In the genomic region with DNA sequence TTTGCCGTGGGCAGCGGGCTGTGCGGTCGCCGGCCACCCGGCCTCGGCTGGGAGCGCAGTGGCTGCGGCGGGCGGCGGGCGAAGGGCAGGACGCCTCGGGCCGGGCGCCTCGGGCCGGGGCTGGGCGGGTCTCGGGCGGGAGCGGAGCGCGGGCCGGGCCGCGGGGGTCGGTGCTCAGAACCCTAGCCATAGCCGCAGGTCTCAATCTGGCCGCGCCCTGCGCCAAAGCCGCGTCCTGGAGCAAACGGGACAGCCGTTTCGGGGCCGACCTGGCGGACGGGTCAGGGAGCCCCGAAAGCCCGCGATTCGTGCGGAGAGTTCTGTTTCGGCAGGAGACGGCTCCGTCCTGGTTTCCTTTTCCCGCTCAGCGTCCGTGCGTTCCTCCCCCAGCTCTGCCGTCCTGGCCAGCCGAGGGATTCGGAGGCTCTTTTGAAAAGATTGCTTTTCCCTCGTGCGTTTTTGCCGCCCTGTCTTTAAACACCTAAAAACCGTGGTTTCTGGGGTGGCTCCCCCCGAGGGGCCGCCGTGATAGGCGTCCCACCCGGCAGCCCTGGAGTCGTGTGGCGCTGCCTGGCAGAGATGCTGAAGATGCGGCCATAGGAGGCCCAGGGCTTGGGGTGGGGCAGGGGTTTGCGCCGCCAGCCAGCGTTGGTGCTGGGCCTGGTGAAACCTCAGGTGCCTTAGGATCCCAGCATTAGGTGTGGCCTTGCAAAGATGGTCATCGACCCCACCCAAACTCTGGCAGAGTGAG, we compare ENCODE assay signal across 1 cellular context.
TF ChIP-seq lines count a peak whose summit lies in the region.

No MANE protein-coding gene starts in this region.

TF ChIP-seq in IMR-90, 13 proteins besides CTCF, POLR2A, EP300 and RAD21 (continued from another document):
- TF ChIP-seq, protein P1, sequence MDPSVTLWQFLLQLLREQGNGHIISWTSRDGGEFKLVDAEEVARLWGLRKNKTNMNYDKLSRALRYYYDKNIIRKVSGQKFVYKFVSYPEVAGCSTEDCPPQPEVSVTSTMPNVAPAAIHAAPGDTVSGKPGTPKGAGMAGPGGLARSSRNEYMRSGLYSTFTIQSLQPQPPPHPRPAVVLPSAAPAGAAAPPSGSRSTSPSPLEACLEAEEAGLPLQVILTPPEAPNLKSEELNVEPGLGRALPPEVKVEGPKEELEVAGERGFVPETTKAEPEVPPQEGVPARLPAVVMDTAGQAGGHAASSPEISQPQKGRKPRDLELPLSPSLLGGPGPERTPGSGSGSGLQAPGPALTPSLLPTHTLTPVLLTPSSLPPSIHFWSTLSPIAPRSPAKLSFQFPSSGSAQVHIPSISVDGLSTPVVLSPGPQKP (IDR thresholded peaks at IDR 0.05; ENCODE audit: borderline replicate concordance, low read depth, low read length) = no peak
- TF ChIP-seq CHD1 (IDR thresholded peaks at IDR 0.05; ENCODE audit: low read depth, low read length) (no peak), MAFK (IDR thresholded peaks at IDR 0.05; ENCODE audit: low read depth, low read length) (no peak), MXI1 (IDR thresholded peaks at IDR 0.05; ENCODE audit: borderline replicate concordance, low read depth, low read length) (no peak), FOS (IDR thresholded peaks at IDR 0.05; ENCODE audit: low read depth, low read length) (no peak), MAZ (IDR thresholded peaks at IDR 0.05; ENCODE audit: borderline replicate concordance, low read depth, low read length) (no peak), NFE2L2 (IDR thresholded peaks at IDR 0.05; ENCODE audit: low read depth, low read length) (no peak), RFX5 (IDR thresholded peaks at IDR 0.05; ENCODE audit: low read depth, low read length) (no peak), CEBPB (IDR thresholded peaks at IDR 0.05; ENCODE audit: low read depth, low read length) (no peak)
- TF ChIP-seq, protein P2, sequence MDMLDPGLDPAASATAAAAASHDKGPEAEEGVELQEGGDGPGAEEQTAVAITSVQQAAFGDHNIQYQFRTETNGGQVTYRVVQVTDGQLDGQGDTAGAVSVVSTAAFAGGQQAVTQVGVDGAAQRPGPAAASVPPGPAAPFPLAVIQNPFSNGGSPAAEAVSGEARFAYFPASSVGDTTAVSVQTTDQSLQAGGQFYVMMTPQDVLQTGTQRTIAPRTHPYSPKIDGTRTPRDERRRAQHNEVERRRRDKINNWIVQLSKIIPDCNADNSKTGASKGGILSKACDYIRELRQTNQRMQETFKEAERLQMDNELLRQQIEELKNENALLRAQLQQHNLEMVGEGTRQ (IDR thresholded peaks at IDR 0.05; ENCODE audit: low read depth, low read length) = no peak
TF ChIP-seq in IMR-90: peak in this region for 0.
